ENCODE assay signal across 13 cellular contexts in genomic region chr3:9746330-9746729, GRCh38.
DNase-seq lines count a peak whose midpoint lies in the region; ATAC-seq and TF ChIP-seq lines count a peak whose summit lies in the region.
"Had no signal": no experiment of that assay in that cellular context is flagged by ENCODE, and none has a peak within 500 bp of the region (broad histone marks: within the 10 kb centered on the region; RNA-seq: fewer than 3 reads in every experiment).

No MANE protein-coding gene starts in this region.

- peak overlapping the region; percentile 46 for H3K27ac Mint-ChIP-seq in activated naive CD4-positive, alpha-beta T cell treated with anti-CD3 and anti-CD28 coated beads, Interleukin-2, amount 50 U/mL, for 24 hours
- peak overlapping the region; percentile 14 for H3K27ac Mint-ChIP-seq in stimulated activated naive B cell treated with anti-CD40 and anti-IgM and Interleukin-4, amounts not matched to agents 10 μg/mL and 1 μg/mL and 100 μg/mL, for 72 hours

- no peak for DNase-seq in activated naive CD4-positive, alpha-beta T cell treated with Interleukin-2 at 50 U/mL for 16 hours
- DNase-seq in T1000 (lab: John Stamatoyannopoulos, UW) (peak; percentile 12), fibroblast of mammary gland (ENCODE audit: low read depth) (peak; percentile 90), midbrain (lab: John Stamatoyannopoulos, UW) (no peak), OCI-M1 (lab: John Stamatoyannopoulos, UW) (no peak)
- DNase-seq in stimulated activated naive B cell treated with anti-CD40 and anti-IgM and Interleukin-4, amounts not matched to agents 10 μg/mL and 1 μg/mL and 100 μg/mL, for 72 hours, result no peak
- DNase-seq in stimulated activated CD4-positive, alpha-beta T cell treated with anti-CD3 and anti-CD28 coated beads, Interleukin-2, amount 100 ng/mL, for 48 hours, result no peak
- DNase-seq: BE2C, cerebellar nuclear complex, gastrocnemius medialis, Karpas-422 had no signal

- no peak for ATAC-seq in stimulated activated naive B cell treated with anti-CD40 and anti-IgM and Interleukin-4, amounts not matched to agents 10 μg/mL and 1 μg/mL and 100 μg/mL, for 72 hours (replicated peaks)
- ATAC-seq: gastrocnemius medialis had no signal

- no peak overlapping the region for H3K4me3 Mint-ChIP-seq in activated naive CD4-positive, alpha-beta T cell treated with anti-CD3 and anti-CD28 coated beads, Interleukin-2, amount 50 U/mL, for 24 hours
- no peak overlapping the region for H3K4me3 Mint-ChIP-seq in stimulated activated naive B cell treated with anti-CD40 and anti-IgM and Interleukin-4, amounts not matched to agents 10 μg/mL and 1 μg/mL and 100 μg/mL, for 72 hours

- no peaks in the 10 kb centered on the region for H3K27me3 Mint-ChIP-seq in activated naive CD4-positive, alpha-beta T cell treated with anti-CD3 and anti-CD28 coated beads, Interleukin-2, amount 50 U/mL, for 24 hours
- no peaks in the 10 kb centered on the region for H3K27me3 Mint-ChIP-seq in stimulated activated naive B cell treated with anti-CD40 and anti-IgM and Interleukin-4, amounts not matched to agents 10 μg/mL and 1 μg/mL and 100 μg/mL, for 72 hours

- no peak for TF ChIP-seq CTCF in fibroblast of mammary gland (conservative IDR thresholded peaks at IDR 0.05; ENCODE audit: control insufficient read depth, insufficient read depth, low read depth, low read length)

- H3K4me3 ChIP-seq in fibroblast of mammary gland (ENCODE audit: control insufficient read depth, low read depth, low read length), result no peak overlapping the region
- H3K4me3 ChIP-seq: gastrocnemius medialis, thoracic aorta had no signal

- H3K9me3 Mint-ChIP-seq in activated naive CD4-positive, alpha-beta T cell treated with anti-CD3 and anti-CD28 coated beads, Interleukin-2, amount 50 U/mL, for 24 hours, result no peaks in the 10 kb centered on the region
- no peaks in the 10 kb centered on the region for H3K9me3 Mint-ChIP-seq in stimulated activated naive B cell treated with anti-CD40 and anti-IgM and Interleukin-4, amounts not matched to agents 10 μg/mL and 1 μg/mL and 100 μg/mL, for 72 hours

- peaks cover 3% of the 10 kb centered on the region for H3K36me3 Mint-ChIP-seq in activated naive CD4-positive, alpha-beta T cell treated with anti-CD3 and anti-CD28 coated beads, Interleukin-2, amount 50 U/mL, for 24 hours
- peaks cover 43 to 68% of the 10 kb centered on the region in 2 donors for H3K36me3 Mint-ChIP-seq in stimulated activated naive B cell treated with anti-CD40 and anti-IgM and Interleukin-4, amounts not matched to agents 10 μg/mL and 1 μg/mL and 100 μg/mL, for 72 hours

- H3K4me1 Mint-ChIP-seq in activated naive CD4-positive, alpha-beta T cell treated with anti-CD3 and anti-CD28 coated beads, Interleukin-2, amount 50 U/mL, for 24 hours, result peaks cover 30% of the 10 kb centered on the region
- peaks cover 23 to 43% of the 10 kb centered on the region in 2 donors for H3K4me1 Mint-ChIP-seq in stimulated activated naive B cell treated with anti-CD40 and anti-IgM and Interleukin-4, amounts not matched to agents 10 μg/mL and 1 μg/mL and 100 μg/mL, for 72 hours

Comparison
In these comparisons a context has a peak if more than half of its experiments do, and no peak if none do; other contexts are left out.
1. DNase-seq: peak in T1000 (single experiment) and fibroblast of mammary gland (single experiment); none in activated naive CD4-positive, alpha-beta T cell treated with Interleukin-2 at 50 U/mL for 16 hours (single experiment), stimulated activated naive B cell treated with anti-CD40 and anti-IgM and Interleukin-4, amounts not matched to agents 10 μg/mL and 1 μg/mL and 100 μg/mL, for 72 hours (single experiment), midbrain (single experiment), stimulated activated CD4-positive, alpha-beta T cell treated with anti-CD3 and anti-CD28 coated beads, Interleukin-2, amount 100 ng/mL, for 48 hours (0 of 2) and OCI-M1 (single experiment).